13 cellular contexts compared by ENCODE assay signal in genomic region chr4:124640037-124640730, GRCh38.
DNase-seq lines count a peak whose midpoint lies in the region; ATAC-seq and TF ChIP-seq lines count a peak whose summit lies in the region.
"Had no signal": no experiment of that assay in that cellular context is flagged by ENCODE, and none has a peak within 500 bp of the region (broad histone marks: within the 10 kb centered on the region; RNA-seq: fewer than 3 reads in every experiment).

No MANE protein-coding gene starts in this region.

- TF ChIP-seq POLR2A in thyroid gland (IDR thresholded peaks at IDR 0.05) = no peak

- H3K4me1 ChIP-seq in thyroid gland = peaks cover 0 to 10% of the 10 kb centered on the region in 2 donors

- intact Hi-C loops in thyroid gland (cut with DNase I) = no loop called here

- no peak overlapping the region for H3K4me3 ChIP-seq in fibroblast of pulmonary artery (replicated peaks; ENCODE audit: low read depth, low read length)
- no peak overlapping the region for H3K4me3 ChIP-seq in thyroid gland (replicated peaks in 1 of 3)

- H3K27ac ChIP-seq in thyroid gland = no peak overlapping the region
- H3K27ac ChIP-seq: 22Rv1 had no signal

- no peaks in the 10 kb centered on the region for H3K36me3 ChIP-seq in thyroid gland

- no peak for TF ChIP-seq CTCF in fibroblast of pulmonary artery (IDR thresholded peaks at IDR 0.05; ENCODE audit: low read length, missing control alignments)
- no peak for TF ChIP-seq CTCF in thyroid gland (IDR thresholded peaks at IDR 0.05)

- H3K9me3 ChIP-seq in thyroid gland = no peaks in the 10 kb centered on the region

- 86 to 92% methylated on average over 3 of the region's 3 CpGs for WGBS in thyroid gland, 2 donors

- no peaks in the 10 kb centered on the region for H3K27me3 ChIP-seq in thyroid gland

- ATAC-seq in HG02884 (IDR thresholded peaks at IDR 0.05; ENCODE audit: unreplicated experiment) (no peak), GM19351 (IDR thresholded peaks at IDR 0.05; ENCODE audit: unreplicated experiment) (no peak)
- ATAC-seq: natural killer cell had no signal

- in situ Hi-C loops in KBM-7 (cut with MboI; ENCODE audit: low pct_unique_long_range_greater_than_20kb, low sequenced_read_pairs) = no loop called here

- DNase-seq in DMS 273 (lab: John Stamatoyannopoulos, UW; ENCODE audit: unreplicated experiment) (peak; percentile 21), DMS 273 treated with DMSO at 0.1 percent for 48 hours (lab: John Stamatoyannopoulos, UW) (no peak), SW 1271 (lab: John Stamatoyannopoulos, UW) (peak; percentile 67 to 73), fibroblast of pulmonary artery (ENCODE audit: low read depth) (peak; percentile 88), thyroid gland (peak; percentile 13 to 20), KBM-7 (no peak)
- DNase-seq: activated CD4-positive, alpha-beta memory T cell treated with anti-CD3 and anti-CD28 coated beads for 36 hours; activated naive CD4-positive, alpha-beta T cell treated with anti-CD3 and anti-CD28 coated beads, Interleukin-2, amount 50 U/mL, for 16 hours; natural killer cell; NCI-H748 treated with DMSO at 0.1 percent for 48 hours had no signal

Comparison
In these comparisons a context has a peak if more than half of its experiments do, and no peak if none do; other contexts are left out.
1. DNase-seq: peak in DMS 273 (single experiment), SW 1271 (2 of 2), fibroblast of pulmonary artery (single experiment) and thyroid gland (2 of 2); none in DMS 273 treated with DMSO at 0.1 percent for 48 hours (single experiment) and KBM-7 (single experiment).